ENCODE assay signal across 20 cellular contexts in the genomic region with DNA sequence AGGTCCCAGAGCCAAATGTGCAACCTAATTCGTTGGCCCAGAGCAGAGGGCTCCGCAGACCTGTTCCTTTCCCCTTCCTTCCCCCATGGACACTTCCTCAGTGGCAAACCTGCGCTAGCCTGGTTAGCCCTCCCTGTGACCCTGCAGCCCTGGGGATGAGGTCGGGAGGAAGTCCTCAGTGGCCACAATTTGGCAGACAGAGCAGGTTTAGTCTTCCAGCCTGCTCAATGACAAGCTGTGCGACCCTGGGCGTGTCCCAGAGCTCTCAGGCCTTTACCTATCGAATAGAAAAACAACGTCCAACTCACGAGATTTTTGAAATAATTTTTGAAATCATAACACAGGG. TPM values are rescaled to one million over a fixed set of nuclear protein-coding genes. Genes with fewer than 3 reads are reported as not detected.
"Had no signal": no experiment of that assay in that cellular context is flagged by ENCODE, and none has a peak within 500 bp of the region (broad histone marks: within the 10 kb centered on the region; RNA-seq: fewer than 3 reads in every experiment).

No MANE protein-coding gene starts in this region.

- H3K27ac ChIP-seq: breast epithelium, dorsolateral prefrontal cortex had no signal

- H3K9me3 ChIP-seq: breast epithelium had no signal

- H3K4me3 Mint-ChIP-seq: activated CD8-positive, alpha-beta T cell treated with anti-CD3 and anti-CD28 coated beads for 36 hours; activated naive CD8-positive, alpha-beta T cell had no signal

- H3K36me3 ChIP-seq: breast epithelium had no signal

- ATAC-seq: activated CD8-positive, alpha-beta T cell treated with anti-CD3 and anti-CD28 coated beads for 36 hours; esophagus mucosa; right cardiac atrium; SK-N-SH treated with all-trans-retinoic acid at 6 μM for 48 hours had no signal

- FAIRE-seq: keratinocyte, small intestine had no signal

- H3K9me3 Mint-ChIP-seq: activated CD8-positive, alpha-beta T cell treated with anti-CD3 and anti-CD28 coated beads for 36 hours; activated T-helper 2 cell treated with anti-CD3 and anti-CD28 coated beads, Interferon-gamma antibody, Interleukin-2, Interleukin-4, amounts not matched to agents 10 μg/mL and 5 μg/mL and 100 μg/mL, durations not matched to agents 14 hours and 24 hours and 36 hours had no signal

- H3K27ac Mint-ChIP-seq: activated CD8-positive, alpha-beta T cell treated with anti-CD3 and anti-CD28 coated beads for 36 hours; activated naive CD8-positive, alpha-beta T cell; activated T-helper 2 cell treated with anti-CD3 and anti-CD28 coated beads, Interferon-gamma antibody, Interleukin-2, Interleukin-4, amounts not matched to agents 10 μg/mL and 5 μg/mL and 100 μg/mL, durations not matched to agents 14 hours and 24 hours and 36 hours had no signal

- DNase-seq: activated CD4-positive, CD25-positive, alpha-beta regulatory T cell treated with anti-CD3 and anti-CD28 coated beads, Interleukin-2, amount 50 U/mL, for 72 hours; activated CD8-positive, alpha-beta memory T cell treated with anti-CD3 and anti-CD28 coated beads, Interleukin-2, amount 50 U/mL, for 48 hours; activated CD8-positive, alpha-beta T cell treated with anti-CD3 and anti-CD28 coated beads for 36 hours; anterior cingulate cortex; dorsolateral prefrontal cortex; small intestine; T-helper 2 cell had no signal

- H3K36me3 Mint-ChIP-seq: activated naive CD8-positive, alpha-beta T cell had no signal

RNA-seq across cellular contexts. Expression of gene HBM, which starts 1.3 kb away (rescaled TPM):
- total RNA-seq: activated CD8-positive, alpha-beta T cell treated with anti-CD3 and anti-CD28 coated beads for 36 hours; activated T-helper 2 cell treated with anti-CD3 and anti-CD28 coated beads, Interferon-gamma antibody, Interleukin-2, Interleukin-4, amounts not matched to agents 10 μg/mL and 5 μg/mL and 100 μg/mL, durations not matched to agents 14 hours and 24 hours and 36 hours; esophagus mucosa; mesenteric fat pad; myocyte; right cardiac atrium had no signal
- polyA plus RNA-seq: keratinocyte, right cardiac atrium, small intestine, thymus, urinary bladder had no signal

RNA-seq across cellular contexts. Expression of gene HBA2, which starts 5.6 kb away (rescaled TPM):
- total RNA-seq: activated CD8-positive, alpha-beta T cell treated with anti-CD3 and anti-CD28 coated beads for 36 hours; myocyte had no signal
- polyA plus RNA-seq: keratinocyte had no signal

RNA-seq across cellular contexts. Expression of gene HBA1, which starts 9.4 kb away (rescaled TPM):
- total RNA-seq: activated CD8-positive, alpha-beta T cell treated with anti-CD3 and anti-CD28 coated beads for 36 hours; activated T-helper 2 cell treated with anti-CD3 and anti-CD28 coated beads, Interferon-gamma antibody, Interleukin-2, Interleukin-4, amounts not matched to agents 10 μg/mL and 5 μg/mL and 100 μg/mL, durations not matched to agents 14 hours and 24 hours and 36 hours had no signal

RNA-seq across cellular contexts. Expression of gene HBQ1, which starts 13.2 kb away (rescaled TPM):
- total RNA-seq: breast epithelium, esophagus mucosa, mesenteric fat pad, myocyte, right cardiac atrium, urinary bladder had no signal
- polyA plus RNA-seq: liver, right cardiac atrium, small intestine, urinary bladder had no signal

RNA-seq across cellular contexts. Expression of gene HBZ, which starts 14.6 kb away (rescaled TPM):
- total RNA-seq: activated CD8-positive, alpha-beta T cell treated with anti-CD3 and anti-CD28 coated beads for 36 hours; activated T-helper 2 cell treated with anti-CD3 and anti-CD28 coated beads, Interferon-gamma antibody, Interleukin-2, Interleukin-4, amounts not matched to agents 10 μg/mL and 5 μg/mL and 100 μg/mL, durations not matched to agents 14 hours and 24 hours and 36 hours; breast epithelium; esophagus mucosa; mesenteric fat pad; myocyte; posterior vena cava; right cardiac atrium had no signal
- polyA plus RNA-seq: keratinocyte, liver, right cardiac atrium, small intestine had no signal
